1 cellular context compared by ENCODE assay signal in the genomic region with DNA sequence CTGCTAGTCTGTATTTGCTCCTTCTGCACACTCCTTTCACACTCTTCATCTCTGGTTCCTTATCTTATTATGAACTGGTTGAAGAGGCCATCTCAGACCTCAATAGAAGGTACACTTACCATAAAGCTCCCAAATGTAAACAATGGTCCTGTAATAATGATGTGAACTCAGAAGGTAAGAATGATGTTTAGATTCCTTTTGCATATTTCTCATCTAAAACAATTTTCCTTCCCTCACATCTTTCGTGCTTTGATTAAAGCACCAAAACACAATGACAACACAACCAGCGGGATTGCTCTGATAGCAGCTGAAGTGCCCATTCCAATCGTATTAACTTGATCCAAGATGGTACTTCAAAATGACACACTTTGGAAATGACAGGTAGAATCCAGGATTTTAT.
TF ChIP-seq lines count a peak whose summit lies in the region.

No MANE protein-coding gene starts in this region.

TF ChIP-seq in H1, 55 proteins besides CTCF, POLR2A, EP300 and RAD21 (continued from another document):
- TF ChIP-seq TCF12 (IDR thresholded peaks at IDR 0.05; ENCODE audit: low read depth, low read length) (no peak), RBBP5 (IDR thresholded peaks at IDR 0.05; ENCODE audit: borderline replicate concordance, low read depth, low read length) (no peak)
